In genomic region chr9:708556-709432, GRCh38 we compare ENCODE assay signal across 10 cellular contexts.
A peak's percentile ranks its signal among the peaks of the same experiment; 100 is the strongest.
DNase-seq lines count a peak whose midpoint lies in the region; ATAC-seq lines count a peak whose summit lies in the region.
"Had no signal": no experiment of that assay in that cellular context is flagged by ENCODE, and none has a peak within 500 bp of the region (broad histone marks: within the 10 kb centered on the region; RNA-seq: fewer than 3 reads in every experiment).

No MANE protein-coding gene starts in this region.

- peak overlapping the region; percentile 43 to 52 for H3K4me3 ChIP-seq in duodenal mucosa (ENCODE audit: low read depth in 1 of 2, low read length in 2 of 2)
- peak overlapping the region; percentile 5 for H3K4me3 ChIP-seq in mucosa of stomach (ENCODE audit: low read length)
- no peak overlapping the region for H3K4me3 ChIP-seq in H7 (ENCODE audit: insufficient read depth, low read depth, low read length)

- no peak for DNase-seq in stimulated activated naive CD8-positive, alpha-beta T cell treated with anti-CD3 and anti-CD28 coated beads, Interleukin-15, amount 100 ng/mL, for 72 hours
- no peak for DNase-seq in H7
- DNase-seq in pons (ENCODE audit: low spot score) = no peak
- no peak for DNase-seq in NCI-H526 (lab: John Stamatoyannopoulos, UW)
- DNase-seq in activated CD8-positive, alpha-beta memory T cell treated with anti-CD3 and anti-CD28 coated beads, Interleukin-2, amount 50 U/mL, for 48 hours = no peak
- DNase-seq: CD8-positive, alpha-beta memory T cell had no signal

- H3K27me3 ChIP-seq in duodenal mucosa (ENCODE audit: control insufficient read depth in 1 of 2, insufficient read depth in 2 of 2, low read length in 2 of 2) (no peaks in the 10 kb centered on the region), mucosa of stomach (ENCODE audit: control insufficient read depth, insufficient read depth, low read length) (no peaks in the 10 kb centered on the region), H7 (ENCODE audit: control insufficient read depth, insufficient read depth, low read length) (no peaks in the 10 kb centered on the region)

- peaks cover 15% of the 10 kb centered on the region in 2 donors for H3K4me1 ChIP-seq in duodenal mucosa (ENCODE audit: control insufficient read depth in 1 of 2, insufficient read depth in 2 of 2, low read length in 2 of 2)
- peaks cover 8% of the 10 kb centered on the region for H3K4me1 ChIP-seq in mucosa of stomach (ENCODE audit: control insufficient read depth, insufficient read depth, low read length)

- no peak overlapping the region for H3K27ac ChIP-seq in duodenal mucosa (ENCODE audit: low read depth, low read length)

- H3K4me1 Mint-ChIP-seq in stimulated activated naive CD8-positive, alpha-beta T cell treated with anti-CD3 and anti-CD28 coated beads, Interleukin-15, Interleukin-2, amounts not matched to agents 100 ng/mL and 50 ng/mL, for 24 hours (ENCODE audit: low read depth) = peaks cover 22% of the 10 kb centered on the region
- peaks cover 11% of the 10 kb centered on the region for H3K4me1 Mint-ChIP-seq in stimulated activated naive CD8-positive, alpha-beta T cell treated with anti-CD3 and anti-CD28 coated beads, Interleukin-15, amount 100 ng/mL, for 72 hours

- H3K9me3 ChIP-seq in duodenal mucosa (ENCODE audit: control insufficient read depth in 1 of 2, low read length in 2 of 2) (no peaks in the 10 kb centered on the region), mucosa of stomach (ENCODE audit: control insufficient read depth, low read length) (no peaks in the 10 kb centered on the region)

- H3K27me3 Mint-ChIP-seq in stimulated activated naive CD8-positive, alpha-beta T cell treated with anti-CD3 and anti-CD28 coated beads, Interleukin-15, Interleukin-2, amounts not matched to agents 100 ng/mL and 50 ng/mL, for 24 hours = peaks cover 4% of the 10 kb centered on the region
- peaks cover 21% of the 10 kb centered on the region for H3K27me3 Mint-ChIP-seq in stimulated activated naive CD8-positive, alpha-beta T cell treated with anti-CD3 and anti-CD28 coated beads, Interleukin-15, amount 100 ng/mL, for 72 hours

- peaks cover 16 to 28% of the 10 kb centered on the region in 2 donors for H3K36me3 ChIP-seq in duodenal mucosa (ENCODE audit: control insufficient read depth in 1 of 2, insufficient read depth in 2 of 2, low read length in 2 of 2)
- peaks cover 12% of the 10 kb centered on the region for H3K36me3 ChIP-seq in mucosa of stomach (ENCODE audit: control insufficient read depth, insufficient read depth, low read length)
- H3K36me3 ChIP-seq in H7 (replicated peaks; ENCODE audit: control insufficient read depth, insufficient read depth, low read length) = peaks cover 8% of the 10 kb centered on the region

- peak overlapping the region in 1 of 2 donors; percentile 16 for H3K9ac ChIP-seq in duodenal mucosa (ENCODE audit: low read depth in 1 of 2, low read length in 2 of 2)
- peak overlapping the region; percentile 42 for H3K9ac ChIP-seq in mucosa of stomach (ENCODE audit: low read length)

- H3K36me3 Mint-ChIP-seq in stimulated activated naive CD8-positive, alpha-beta T cell treated with anti-CD3 and anti-CD28 coated beads, Interleukin-15, Interleukin-2, amounts not matched to agents 100 ng/mL and 50 ng/mL, for 24 hours (ENCODE audit: low read depth) = peaks cover 18% of the 10 kb centered on the region

- H3K9me3 Mint-ChIP-seq in stimulated activated naive CD8-positive, alpha-beta T cell treated with anti-CD3 and anti-CD28 coated beads, Interleukin-15, Interleukin-2, amounts not matched to agents 100 ng/mL and 50 ng/mL, for 24 hours = no peaks in the 10 kb centered on the region
- H3K9me3 Mint-ChIP-seq in stimulated activated naive CD8-positive, alpha-beta T cell treated with anti-CD3 and anti-CD28 coated beads, Interleukin-15, amount 100 ng/mL, for 72 hours = no peaks in the 10 kb centered on the region
- H3K9me3 Mint-ChIP-seq: CD8-positive, alpha-beta memory T cell; IgD-negative memory B cell had no signal

- ATAC-seq in stimulated activated naive CD8-positive, alpha-beta T cell treated with anti-CD3 and anti-CD28 coated beads, Interleukin-15, amount 100 ng/mL, for 72 hours = no peak

- H3K4me3 Mint-ChIP-seq in stimulated activated naive CD8-positive, alpha-beta T cell treated with anti-CD3 and anti-CD28 coated beads, Interleukin-15, Interleukin-2, amounts not matched to agents 100 ng/mL and 50 ng/mL, for 24 hours = peak overlapping the region; percentile 5
- H3K4me3 Mint-ChIP-seq in stimulated activated naive CD8-positive, alpha-beta T cell treated with anti-CD3 and anti-CD28 coated beads, Interleukin-15, amount 100 ng/mL, for 72 hours = no peak overlapping the region

- H3K27ac Mint-ChIP-seq in stimulated activated naive CD8-positive, alpha-beta T cell treated with anti-CD3 and anti-CD28 coated beads, Interleukin-15, Interleukin-2, amounts not matched to agents 100 ng/mL and 50 ng/mL, for 24 hours = no peak overlapping the region
- H3K27ac Mint-ChIP-seq in stimulated activated naive CD8-positive, alpha-beta T cell treated with anti-CD3 and anti-CD28 coated beads, Interleukin-15, amount 100 ng/mL, for 72 hours = no peak overlapping the region
- H3K27ac Mint-ChIP-seq: CD8-positive, alpha-beta memory T cell; IgD-negative memory B cell had no signal
